In genomic region chr5:176144508-176144907, GRCh38 we compare ENCODE assay signal across 21 cellular contexts.
DNase-seq lines count a peak whose midpoint lies in the region; ATAC-seq and TF ChIP-seq lines count a peak whose summit lies in the region.
"Had no signal": no experiment of that assay in that cellular context is flagged by ENCODE, and none has a peak within 500 bp of the region (broad histone marks: within the 10 kb centered on the region; RNA-seq: fewer than 3 reads in every experiment).

No MANE protein-coding gene starts in this region.

- no peak overlapping the region for H2BK120ac ChIP-seq in H9 (ENCODE audit: low read depth, low read length, poor library complexity, severe bottlenecking)

- H2AK5ac ChIP-seq in H9 (ENCODE audit: insufficient read length, low read length) = no peak overlapping the region

- no peak overlapping the region for H4K5ac ChIP-seq in H9 (ENCODE audit: insufficient read length, low read depth, low read length)

- H4K20me1 ChIP-seq in H9 (ENCODE audit: control insufficient read depth, insufficient read depth, insufficient read length) = no peaks in the 10 kb centered on the region

- H2BK15ac ChIP-seq in H9 (ENCODE audit: low read depth, low read length) = no peak overlapping the region

- H3K27ac ChIP-seq in H9 (ENCODE audit: insufficient read length, low read depth, low read length) = no peak overlapping the region
- H3K27ac ChIP-seq: tibial nerve had no signal

- H3K9me3 Mint-ChIP-seq in H9 (peaks cover 0 to 3% of the 10 kb centered on the region in 2 experiments; a peak in 2 of 5 replicates), endothelial cell (ENCODE audit: unreplicated experiment) (no peaks in the 10 kb centered on the region)
- H3K9me3 Mint-ChIP-seq: dendritic cell treated with granulocyte-macrophage colony-stimulating factor and Interleukin-4, amounts not matched to agents 40 ng/mL and 50 ng/mL, for 4 days had no signal

- H3K4me1 Mint-ChIP-seq in H9 (no peaks in the 10 kb centered on the region), endothelial cell (ENCODE audit: unreplicated experiment) (no peaks in the 10 kb centered on the region)
- H3K4me1 Mint-ChIP-seq: immature natural killer cell, nephron progenitor cell had no signal

- H3K4me2 ChIP-seq in H9 (ENCODE audit: insufficient read depth, insufficient read length, low read length) = no peak overlapping the region
- H3K4me2 ChIP-seq: SK-N-SH had no signal

- no peak overlapping the region for H3K18ac ChIP-seq in H9 (ENCODE audit: insufficient read length, low read depth, low read length)

- H2AFZ ChIP-seq in H9 (ENCODE audit: low read length) = no peak overlapping the region

- no peaks in the 10 kb centered on the region for H3K23me2 ChIP-seq in H9 (ENCODE audit: insufficient read length, low read depth, low read length, poor library complexity, severe bottlenecking)

- H3K27me3 ChIP-seq in H9 (ENCODE audit: insufficient read depth, low read length) = no peaks in the 10 kb centered on the region
- H3K27me3 ChIP-seq: tibial nerve had no signal

- H3K9me3 ChIP-seq in H9 (ENCODE audit: control insufficient read depth, low read depth, low read length) = no peaks in the 10 kb centered on the region
- H3K9me3 ChIP-seq: SK-N-SH had no signal

- H3K4me3 Mint-ChIP-seq in H9 (no peak overlapping the region), endothelial cell (ENCODE audit: unreplicated experiment) (no peak overlapping the region)
- H3K4me3 Mint-ChIP-seq: CD4-positive, alpha-beta T cell; dendritic cell treated with granulocyte-macrophage colony-stimulating factor and Interleukin-4, amounts not matched to agents 40 ng/mL and 50 ng/mL, for 4 days; immature natural killer cell; nephron progenitor cell; T-helper 1 cell treated with Interleukin-12 subunit alpha and Interleukin-12 subunit beta and Interleukin-4 antibody, amounts not matched to agents 30 μg/mL and 1 μg/mL, for 36 hours had no signal

- WGBS in H9 (ENCODE audit: extremely low coverage, insufficient read length, low lambda C conversion rate) = no CpG with 5 or more reads among the region's 2 CpGs

- no peak overlapping the region for H2BK12ac ChIP-seq in H9 (ENCODE audit: insufficient read length, low read depth, low read length)

- H3K4ac ChIP-seq in H9 (ENCODE audit: low read depth, low read length) = no peak overlapping the region

- no peak overlapping the region for H3K27ac Mint-ChIP-seq in H9
- no peak overlapping the region for H3K27ac Mint-ChIP-seq in endothelial cell (ENCODE audit: unreplicated experiment)
- H3K27ac Mint-ChIP-seq: CD4-positive, alpha-beta T cell; dendritic cell treated with granulocyte-macrophage colony-stimulating factor and Interleukin-4, amounts not matched to agents 40 ng/mL and 50 ng/mL, for 4 days; immature natural killer cell; nephron progenitor cell; T-helper 1 cell treated with Interleukin-12 subunit alpha and Interleukin-12 subunit beta and Interleukin-4 antibody, amounts not matched to agents 30 μg/mL and 1 μg/mL, for 36 hours had no signal

- peaks cover 29% of the 10 kb centered on the region for H3K27me3 Mint-ChIP-seq in H9 (ENCODE audit: low read depth)
- H3K27me3 Mint-ChIP-seq in endothelial cell (ENCODE audit: unreplicated experiment) = peaks cover 1% of the 10 kb centered on the region

- DNase-seq in COLO668 (lab: John Stamatoyannopoulos, UW; ENCODE audit: unreplicated experiment) = peak; percentile 9
- peak; percentile 30 for DNase-seq in LNCaP clone FGC (ENCODE audit: low read depth)
- peak; percentile 7 for DNase-seq in NCI-H2171 (lab: John Stamatoyannopoulos, UW)
- DNase-seq in NCI-H82 (lab: John Stamatoyannopoulos, UW) = peak; percentile 8
- DNase-seq in H9 = no peak
- DNase-seq in endothelial cell (ENCODE audit: low spot score) = no peak
- no peak for DNase-seq in NK-92 (lab: John Stamatoyannopoulos, UW; ENCODE audit: unreplicated experiment)
- DNase-seq: activated CD4-positive, alpha-beta T cell treated with anti-CD3 and anti-CD28 coated beads, Interleukin-2, amount 50 U/mL, for 48 hours; activated CD4-positive, CD25-positive, alpha-beta regulatory T cell treated with anti-CD3 and anti-CD28 coated beads, Interleukin-2, amount 50 U/mL, for 72 hours; activated naive CD4-positive, alpha-beta T cell; CD4-positive, alpha-beta T cell; immature natural killer cell; NCI-H1048; nephron progenitor cell; PC-3; SK-N-SH; stimulated activated CD4-positive, alpha-beta T cell treated with anti-CD3 and anti-CD28 coated beads, Interleukin-4, amount 100 ng/mL, for 4 hours had no signal

- no peak overlapping the region for H2BK20ac ChIP-seq in H9 (ENCODE audit: low read depth, low read length, poor library complexity, severe bottlenecking)

- TF ChIP-seq CTCF in LNCaP clone FGC (IDR thresholded peaks at IDR 0.05; ENCODE audit: control insufficient read depth, extremely low read depth, insufficient read depth) = no peak
- TF ChIP-seq CTCF in H9 (conservative IDR thresholded peaks at IDR 0.05) = no peak
- no peak for TF ChIP-seq CTCF in endothelial cell (IDR thresholded peaks at IDR 0.05; ENCODE audit: unreplicated experiment)

- no peaks in the 10 kb centered on the region for H3K79me2 ChIP-seq in H9 (ENCODE audit: insufficient read depth, low read length)

- H3K36me3 Mint-ChIP-seq in H9 (ENCODE audit: insufficient read depth in 1 of 3, low read depth in 3 of 3) (no peaks in the 10 kb centered on the region; a peak in 1 of 7 replicates), endothelial cell (ENCODE audit: low read depth, unreplicated experiment) (no peaks in the 10 kb centered on the region)
- H3K36me3 Mint-ChIP-seq: immature natural killer cell had no signal

- no peak overlapping the region for H3K56ac ChIP-seq in H9 (ENCODE audit: insufficient read length, low read depth, low read length)

- H3K79me1 ChIP-seq in H9 (ENCODE audit: insufficient read depth, low read depth, low read length, poor library complexity, severe bottlenecking) = no peaks in the 10 kb centered on the region

- H2BK5ac ChIP-seq in H9 (ENCODE audit: insufficient read length, low read length) = no peak overlapping the region

- H4K91ac ChIP-seq in H9 (ENCODE audit: insufficient read length, low read depth, low read length) = no peak overlapping the region

- no peaks in the 10 kb centered on the region for H3K4me1 ChIP-seq in H9 (ENCODE audit: insufficient read depth, low read length)
- H3K4me1 ChIP-seq: tibial nerve had no signal

- no peak for ATAC-seq in GM21786 (IDR thresholded peaks at IDR 0.05; ENCODE audit: unreplicated experiment)
- ATAC-seq: PC-3 had no signal

- H3K4me3 ChIP-seq in LNCaP clone FGC (ENCODE audit: low read depth, low read length) = no peak overlapping the region
- H3K4me3 ChIP-seq: tibial nerve had no signal

- H3K14ac ChIP-seq in H9 (ENCODE audit: insufficient read depth, low read length) = no peak overlapping the region

- H3K23ac ChIP-seq in H9 (ENCODE audit: insufficient read length, low read depth, low read length) = no peak overlapping the region

- no peak overlapping the region for H4K8ac ChIP-seq in H9 (replicated peaks; ENCODE audit: insufficient read length, low read depth, low read length)

- H3T11ph ChIP-seq in H9 (ENCODE audit: low read length) = no peak overlapping the region

- no peak overlapping the region for H3K9ac ChIP-seq in H9 (ENCODE audit: extremely low read depth, insufficient read length, low read length)
- H3K9ac ChIP-seq: SK-N-SH had no signal

Comparison
In these comparisons a context has a peak if more than half of its experiments do, and no peak if none do; other contexts are left out.
1. DNase-seq: peak in COLO668 (single experiment), LNCaP clone FGC (single experiment), NCI-H2171 (single experiment) and NCI-H82 (single experiment); none in H9 (single experiment), endothelial cell (single experiment) and NK-92 (single experiment).